Comparison of ENCODE assay signal across 15 cellular contexts in the genomic region with DNA sequence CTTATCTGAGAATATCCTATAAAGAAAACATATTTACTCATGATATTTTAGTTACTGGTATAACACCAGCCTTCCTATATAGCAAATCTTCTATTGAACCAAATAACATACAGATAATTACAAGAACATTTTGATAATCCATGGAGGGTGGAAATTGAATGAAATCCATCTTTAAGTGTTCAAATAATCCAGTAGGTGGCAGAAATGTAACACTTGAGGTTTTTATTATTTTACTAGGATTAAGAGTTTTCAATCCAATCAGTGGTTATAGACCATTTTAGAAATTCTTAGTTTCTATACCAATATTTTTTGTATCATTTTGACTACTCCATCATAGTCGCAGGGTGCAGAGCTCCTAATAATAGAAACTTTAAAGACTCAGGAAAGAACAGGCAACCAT.
DNase-seq lines count a peak whose midpoint lies in the region; ATAC-seq and TF ChIP-seq lines count a peak whose summit lies in the region.
"Had no signal": no experiment of that assay in that cellular context is flagged by ENCODE, and none has a peak within 500 bp of the region (broad histone marks: within the 10 kb centered on the region; RNA-seq: fewer than 3 reads in every experiment).

No MANE protein-coding gene starts in this region.

- H3K36me3 ChIP-seq in H7 (replicated peaks; ENCODE audit: control insufficient read depth, insufficient read depth, low read length) (no peaks in the 10 kb centered on the region), OCI-LY7 (ENCODE audit: insufficient read depth, low read length) (no peaks in the 10 kb centered on the region)

- H3K9me2 ChIP-seq in OCI-LY7 (ENCODE audit: insufficient read depth, low read length), result no peaks in the 10 kb centered on the region

- no peaks in the 10 kb centered on the region for H3K9me3 ChIP-seq in OCI-LY7 (ENCODE audit: low read length)

- H2AFZ ChIP-seq in OCI-LY7 (ENCODE audit: low read length), result no peak overlapping the region

- ATAC-seq in GM19452 (IDR thresholded peaks at IDR 0.05; ENCODE audit: unreplicated experiment), result no peak
- ATAC-seq in GM21737 (IDR thresholded peaks at IDR 0.05; ENCODE audit: unreplicated experiment), result no peak
- ATAC-seq: natural killer cell had no signal

- H3K27ac ChIP-seq in C4-2B (no peak overlapping the region), OCI-LY7 (ENCODE audit: low read depth, low read length, poor library complexity, severe bottlenecking) (no peak overlapping the region)

- CTCF ChIA-PET in OCI-LY7 (lab: Charles Lee; ENCODE audit: unreplicated experiment), result no interaction called here

- TF ChIP-seq CTCF in C4-2B (conservative IDR thresholded peaks at IDR 0.05) (peak; percentile 40), OCI-LY7 (conservative IDR thresholded peaks at IDR 0.05; ENCODE audit: low read length) (peak; percentile 75)

- H3K4me3 ChIP-seq in H7 (ENCODE audit: insufficient read depth, low read depth, low read length) (no peak overlapping the region), OCI-LY7 (ENCODE audit: low read depth, low read length, poor library complexity, severe bottlenecking) (no peak overlapping the region)

- no peak overlapping the region for H3K4me2 ChIP-seq in OCI-LY7 (ENCODE audit: low read length)

- H3K4me1 ChIP-seq in OCI-LY7 (ENCODE audit: insufficient read depth, low read length, poor library complexity, severe bottlenecking), result no peaks in the 10 kb centered on the region

- POLR2A ChIA-PET in OCI-LY7 (lab: Charles Lee), result no interaction called here

- no peaks in the 10 kb centered on the region for H3K27me3 ChIP-seq in H7 (ENCODE audit: control insufficient read depth, insufficient read depth, low read length)

- DNase-seq in H7, result peak; percentile 6
- peak; percentile 18 for DNase-seq in OCI-LY7 (ENCODE audit: low spot score)
- DNase-seq in kidney tubule cell (ENCODE audit: low spot score), result peak; percentile 6
- no peak for DNase-seq in GM19240 (ENCODE audit: insufficient read length, low spot score)
- no peak for DNase-seq in NK-92 (lab: John Stamatoyannopoulos, UW; ENCODE audit: unreplicated experiment)
- DNase-seq: activated CD4-positive, alpha-beta memory T cell treated with anti-CD3 and anti-CD28 coated beads for 36 hours; activated effector memory CD4-positive, alpha-beta T cell treated with Interleukin-2 at 50 U/mL for 16 hours; CD8-positive, alpha-beta memory T cell; effector memory CD4-positive, alpha-beta T cell; glutamatergic neuron; natural killer cell; NCI-H1092 had no signal

- BruUV-seq in OCI-LY7 (replicated peaks; lab: Mats Ljungman, UMichigan), result no TSS peak

- H4K20me1 ChIP-seq in OCI-LY7 (ENCODE audit: insufficient read depth, low read length), result no peaks in the 10 kb centered on the region

- intact Hi-C loops in OCI-LY7 (cut with micrococcal nuclease; ENCODE audit: unreplicated experiment), result loop anchor here (5.0 kb wide), 1 partner anchor 821 kb away; no protein-coding TSS in a partner anchor

- H3K79me2 ChIP-seq in OCI-LY7 (ENCODE audit: insufficient read depth, low read depth, low read length), result no peaks in the 10 kb centered on the region

Comparison
In these comparisons a context has a peak if more than half of its experiments do, and no peak if none do; other contexts are left out.
1. DNase-seq: peak in H7 (single experiment), OCI-LY7 (single experiment) and kidney tubule cell (single experiment); none in GM19240 (single experiment) and NK-92 (single experiment).